29 cellular contexts compared by ENCODE assay signal in the genomic region with DNA sequence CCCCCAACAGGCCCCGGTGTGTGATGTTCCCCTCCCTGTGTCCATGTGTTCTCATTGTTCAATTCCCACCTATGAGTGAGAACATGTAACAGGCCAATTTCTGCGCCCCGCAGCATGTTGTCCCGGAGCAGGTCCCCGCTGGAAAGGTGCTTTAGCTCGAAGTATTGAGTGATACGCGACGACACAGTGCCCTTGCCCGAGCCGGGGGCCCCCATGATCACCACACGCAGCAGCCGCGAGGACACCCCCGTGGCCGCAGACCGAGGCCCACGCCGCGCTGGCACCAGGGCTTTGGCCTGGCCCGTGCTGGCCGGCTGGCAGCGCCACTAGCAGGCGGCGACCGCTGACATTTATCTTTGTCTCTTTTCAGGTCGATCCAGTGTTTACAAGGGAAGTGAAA.
"Had no signal": no experiment of that assay in that cellular context is flagged by ENCODE, and none has a peak within 500 bp of the region (broad histone marks: within the 10 kb centered on the region; RNA-seq: fewer than 3 reads in every experiment).

No MANE protein-coding gene starts in this region.

- H3K36me3 ChIP-seq: neural progenitor cell, pancreas, stomach, thoracic aorta, thyroid gland, tibial nerve, upper lobe of left lung, vagina had no signal

- H3K27ac Mint-ChIP-seq: natural killer cell; nephron; neural progenitor cell; progenitor cell of endocrine pancreas; stimulated activated memory B cell treated with anti-CD40 and anti-IgM and Interleukin-4, amounts not matched to agents 10 μg/mL and 1 μg/mL and 100 μg/mL, for 72 hours; stimulated activated naive CD8-positive, alpha-beta T cell treated with anti-CD3 and anti-CD28 coated beads, Interleukin-15, Interleukin-2, amounts not matched to agents 100 ng/mL and 50 ng/mL, for 24 hours had no signal

- H3K4me1 Mint-ChIP-seq: natural killer cell; stimulated activated memory B cell treated with anti-CD40 and anti-IgM and Interleukin-4, amounts not matched to agents 10 μg/mL and 1 μg/mL and 100 μg/mL, for 72 hours had no signal

- H2AFZ ChIP-seq: neural progenitor cell had no signal

- ATAC-seq: naive thymus-derived CD4-positive, alpha-beta T cell; natural killer cell; pancreas; psoas muscle; right cardiac atrium; stimulated activated memory B cell treated with anti-CD40 and anti-IgM and Interleukin-4, amounts not matched to agents 10 μg/mL and 1 μg/mL and 100 μg/mL, for 72 hours had no signal

- H3K27me3 ChIP-seq: neural progenitor cell, neutrophil, pancreas, right lobe of liver, spleen, stomach, thyroid gland, tibial nerve, upper lobe of left lung, vagina had no signal

- H3K4me2 ChIP-seq: neural progenitor cell, smooth muscle cell had no signal

- H3K9ac ChIP-seq: neural progenitor cell had no signal

- H3K27ac ChIP-seq: neural progenitor cell, neutrophil, pancreas, psoas muscle, skin epidermis, stomach, thoracic aorta, thyroid gland, tibial nerve, upper lobe of left lung, vagina had no signal

- H3K36me3 Mint-ChIP-seq: naive thymus-derived CD4-positive, alpha-beta T cell; natural killer cell; stimulated activated memory B cell treated with anti-CD40 and anti-IgM and Interleukin-4, amounts not matched to agents 10 μg/mL and 1 μg/mL and 100 μg/mL, for 72 hours had no signal

- DNase-seq: naive thymus-derived CD4-positive, alpha-beta T cell; natural killer cell; nucleus accumbens; pancreas; psoas muscle; right cardiac atrium; right lobe of liver; spleen; stimulated activated CD4-positive, alpha-beta T cell treated with anti-CD3 and anti-CD28 coated beads, Interleukin-12 subunit alpha, Interleukin-12 subunit beta, amount 100 ng/mL, for 4 hours; stimulated activated CD4-positive, alpha-beta T cell treated with anti-CD3 and anti-CD28 coated beads, Interleukin-1b, Interleukin-23, amount 100 ng/mL, for 48 hours; stimulated activated CD4-positive, alpha-beta T cell treated with anti-CD3 and anti-CD28 coated beads, Interleukin-4, amount 100 ng/mL, for 1 hour; stimulated activated CD4-positive, alpha-beta T cell treated with anti-CD3 and anti-CD28 coated beads, Interleukin-4, amount 100 ng/mL, for 4 hours; stimulated activated CD8-positive, alpha-beta memory T cell treated with anti-CD3 and anti-CD28 coated beads, Interleukin-4, amount 100 ng/mL, for 48 hours; stimulated activated naive CD4-positive, alpha-beta T cell treated with Interleukin-2 at 50 U/mL for 16 hours; stomach; thyroid gland; trophoblast cell had no signal

- H3K4me3 Mint-ChIP-seq: naive thymus-derived CD4-positive, alpha-beta T cell; natural killer cell; nephron; neural progenitor cell; stimulated activated memory B cell treated with anti-CD40 and anti-IgM and Interleukin-4, amounts not matched to agents 10 μg/mL and 1 μg/mL and 100 μg/mL, for 72 hours; stimulated activated naive CD8-positive, alpha-beta T cell treated with anti-CD3 and anti-CD28 coated beads, Interleukin-15, Interleukin-2, amounts not matched to agents 100 ng/mL and 50 ng/mL, for 24 hours had no signal

- H3K4me3 ChIP-seq: neural progenitor cell, pancreas, psoas muscle, right lobe of liver, skin epidermis, smooth muscle cell, spleen, stomach, thoracic aorta, thyroid gland, tibial nerve, upper lobe of left lung, vagina had no signal

- H3K4me1 ChIP-seq: pancreas, psoas muscle, stomach, thyroid gland, tibial nerve, upper lobe of left lung, vagina had no signal

- H3K9me3 ChIP-seq: neutrophil, pancreas, psoas muscle, right lobe of liver, spleen, stomach, thoracic aorta, thyroid gland, tibial nerve, upper lobe of left lung, vagina had no signal

- H3K9me3 Mint-ChIP-seq: naive thymus-derived CD4-positive, alpha-beta T cell; natural killer cell; nephron; neural progenitor cell; stimulated activated memory B cell treated with anti-CD40 and anti-IgM and Interleukin-4, amounts not matched to agents 10 μg/mL and 1 μg/mL and 100 μg/mL, for 72 hours; stimulated activated naive CD8-positive, alpha-beta T cell treated with anti-CD3 and anti-CD28 coated beads, Interleukin-15, Interleukin-2, amounts not matched to agents 100 ng/mL and 50 ng/mL, for 24 hours had no signal
